32 cellular contexts compared by ENCODE assay signal in the genomic region with DNA sequence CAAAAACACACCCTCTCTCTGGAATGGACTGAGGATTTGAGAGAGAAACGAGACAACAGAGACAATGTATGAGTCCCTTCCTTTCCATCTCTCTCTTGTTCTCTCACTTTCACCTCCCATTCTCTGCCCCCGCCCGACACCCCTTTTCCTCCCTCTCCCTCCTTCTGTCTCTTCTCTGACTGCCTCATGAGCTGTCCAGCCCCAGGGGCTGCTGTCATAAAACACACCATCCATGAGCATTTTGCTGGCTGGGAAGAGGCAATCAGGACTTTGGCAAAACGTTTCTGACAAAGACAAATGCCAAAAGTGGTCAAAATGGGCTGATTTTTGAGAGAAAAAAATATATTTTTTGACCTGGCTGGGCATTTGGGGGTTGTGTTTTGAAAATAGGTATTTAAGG.
"Had no signal": no experiment of that assay in that cellular context is flagged by ENCODE, and none has a peak within 500 bp of the region (broad histone marks: within the 10 kb centered on the region; RNA-seq: fewer than 3 reads in every experiment).

No MANE protein-coding gene starts in this region.

- H3K27ac ChIP-seq: adrenal gland, body of pancreas, cardiac muscle cell, colonic mucosa, esophagus muscularis mucosa, gastroesophageal sphincter, heart right ventricle had no signal

- H3K4me3 ChIP-seq: adrenal gland, body of pancreas, cardiac muscle cell, colonic mucosa, esophagus muscularis mucosa, gastroesophageal sphincter, heart right ventricle had no signal

- H3K36me3 Mint-ChIP-seq: activated CD4-positive, alpha-beta memory T cell treated with anti-CD3 and anti-CD28 coated beads for 36 hours; activated CD8-positive, alpha-beta memory T cell treated with anti-CD3 and anti-CD28 coated beads, Interleukin-2, amount 10 ng/mL, durations not matched to agents 7 days and 5 days; activated naive CD4-positive, alpha-beta T cell treated with anti-CD3 and anti-CD28 coated beads, Interleukin-2, amount 50 U/mL, for 24 hours; activated naive CD8-positive, alpha-beta T cell treated with anti-CD3 and anti-CD28 coated beads for 36 hours had no signal

- ATAC-seq: activated CD4-positive, alpha-beta T cell treated with anti-CD3 and anti-CD28 coated beads for 36 hours; activated CD8-positive, alpha-beta memory T cell treated with anti-CD3 and anti-CD28 coated beads, Interleukin-2, amount 10 ng/mL, durations not matched to agents 7 days and 5 days; activated CD8-positive, alpha-beta T cell treated with anti-CD3 and anti-CD28 coated beads, Interleukin-2, amount 10 ng/mL, durations not matched to agents 7 days and 5 days; activated naive CD8-positive, alpha-beta T cell treated with anti-CD3 and anti-CD28 coated beads, Interleukin-2, amount 50 U/mL, for 24 hours; body of pancreas; gastroesophageal sphincter; heart right ventricle had no signal

- H3K9me3 ChIP-seq: adrenal gland, body of pancreas, colonic mucosa, esophagus muscularis mucosa, gastroesophageal sphincter, heart right ventricle had no signal

- H3K27me3 Mint-ChIP-seq: activated CD8-positive, alpha-beta memory T cell treated with anti-CD3 and anti-CD28 coated beads, Interleukin-2, amount 10 ng/mL, durations not matched to agents 7 days and 5 days had no signal

- H3K4me3 Mint-ChIP-seq: activated CD4-positive, alpha-beta memory T cell treated with anti-CD3 and anti-CD28 coated beads for 36 hours; activated CD4-positive, alpha-beta T cell treated with anti-CD3 and anti-CD28 coated beads for 36 hours; activated CD4-positive, alpha-beta T cell treated with anti-CD3 and anti-CD28 coated beads, Interleukin-2, amount 10 ng/mL, durations not matched to agents 24 days and 14 days; activated CD8-positive, alpha-beta memory T cell treated with anti-CD3 and anti-CD28 coated beads, Interleukin-2, amount 10 ng/mL, durations not matched to agents 7 days and 5 days; activated CD8-positive, alpha-beta T cell treated with anti-CD3 and anti-CD28 coated beads, Interleukin-2, amount 10 ng/mL, durations not matched to agents 7 days and 5 days; activated naive CD4-positive, alpha-beta T cell treated with anti-CD3 and anti-CD28 coated beads for 36 hours; activated naive CD4-positive, alpha-beta T cell treated with anti-CD3 and anti-CD28 coated beads, Interleukin-2, amount 50 U/mL, for 24 hours; activated naive CD8-positive, alpha-beta T cell treated with anti-CD3 and anti-CD28 coated beads for 36 hours; activated naive CD8-positive, alpha-beta T cell treated with anti-CD3 and anti-CD28 coated beads, Interleukin-2, amount 50 U/mL, for 24 hours; activated T-helper 1 cell treated with anti-CD3 and anti-CD28 coated beads, Interleukin-12 subunit alpha, Interleukin-12 subunit beta, Interleukin-2, Interleukin-4 antibody, amounts not matched to agents 30 ng/mL and 10 ng/mL and 1 ng/mL, durations not matched to agents 14 hours and 24 hours and 36 hours had no signal

- H3K27ac Mint-ChIP-seq: activated CD4-positive, alpha-beta memory T cell treated with anti-CD3 and anti-CD28 coated beads for 36 hours; activated CD4-positive, alpha-beta T cell treated with anti-CD3 and anti-CD28 coated beads for 36 hours; activated CD4-positive, alpha-beta T cell treated with anti-CD3 and anti-CD28 coated beads, Interleukin-2, amount 10 ng/mL, durations not matched to agents 24 days and 14 days; activated CD8-positive, alpha-beta memory T cell treated with anti-CD3 and anti-CD28 coated beads, Interleukin-2, amount 10 ng/mL, durations not matched to agents 7 days and 5 days; activated CD8-positive, alpha-beta T cell treated with anti-CD3 and anti-CD28 coated beads, Interleukin-2, amount 10 ng/mL, durations not matched to agents 7 days and 5 days; activated naive CD4-positive, alpha-beta T cell treated with anti-CD3 and anti-CD28 coated beads for 36 hours; activated naive CD4-positive, alpha-beta T cell treated with anti-CD3 and anti-CD28 coated beads, Interleukin-2, amount 50 U/mL, for 24 hours; activated naive CD8-positive, alpha-beta T cell treated with anti-CD3 and anti-CD28 coated beads for 36 hours; activated naive CD8-positive, alpha-beta T cell treated with anti-CD3 and anti-CD28 coated beads, Interleukin-2, amount 50 U/mL, for 24 hours; activated T-helper 1 cell treated with anti-CD3 and anti-CD28 coated beads, Interleukin-12 subunit alpha, Interleukin-12 subunit beta, Interleukin-2, Interleukin-4 antibody, amounts not matched to agents 30 ng/mL and 10 ng/mL and 1 ng/mL, durations not matched to agents 14 hours and 24 hours and 36 hours; activated T-helper 2 cell treated with anti-CD3 and anti-CD28 coated beads, Interferon-gamma antibody, Interleukin-2, Interleukin-4, amounts not matched to agents 10 μg/mL and 5 μg/mL and 100 μg/mL, durations not matched to agents 14 hours and 24 hours and 36 hours had no signal

- H3K36me3 ChIP-seq: adrenal gland, cardiac muscle cell, colonic mucosa, esophagus muscularis mucosa, gastroesophageal sphincter, heart right ventricle had no signal

- H3K27me3 ChIP-seq: body of pancreas, cardiac muscle cell, colonic mucosa had no signal

- H3K4me1 ChIP-seq: adrenal gland, body of pancreas, colonic mucosa, esophagus muscularis mucosa, gastroesophageal sphincter, heart right ventricle had no signal

- DNase-seq: activated CD4-positive, alpha-beta memory T cell treated with anti-CD3 and anti-CD28 coated beads for 36 hours; activated CD4-positive, alpha-beta T cell treated with anti-CD3 and anti-CD28 coated beads for 36 hours; activated CD4-positive, alpha-beta T cell treated with anti-CD3 and anti-CD28 coated beads, Interleukin-2, amount 10 ng/mL, durations not matched to agents 24 days and 14 days; activated CD4-positive, CD25-positive, alpha-beta regulatory T cell; activated CD4-positive, CD25-positive, alpha-beta regulatory T cell treated with anti-CD3 and anti-CD28 coated beads, Interleukin-2, amount 50 U/mL, for 72 hours; activated CD8-positive, alpha-beta memory T cell treated with anti-CD3 and anti-CD28 coated beads, Interleukin-2, amount 10 ng/mL, durations not matched to agents 7 days and 5 days; activated CD8-positive, alpha-beta memory T cell treated with anti-CD3 and anti-CD28 coated beads, Interleukin-2, amount 50 U/mL, for 4 hours; activated CD8-positive, alpha-beta T cell treated with anti-CD3 and anti-CD28 coated beads, Interleukin-2, amount 10 ng/mL, durations not matched to agents 7 days and 5 days; activated effector memory CD4-positive, alpha-beta T cell treated with anti-CD3 and anti-CD28 coated beads, Interleukin-2, amount 50 U/mL, for 16 hours; activated naive CD4-positive, alpha-beta T cell treated with anti-CD3 and anti-CD28 coated beads for 36 hours; activated naive CD8-positive, alpha-beta T cell treated with anti-CD3 and anti-CD28 coated beads for 36 hours; activated naive CD8-positive, alpha-beta T cell treated with anti-CD3 and anti-CD28 coated beads, Interleukin-2, amount 50 U/mL, for 24 hours; activated T-cell treated with anti-CD3 and anti-CD28 coated beads, Interleukin-2, amount 50 U/mL, for 1 hour; activated T-cell treated with anti-CD3 and anti-CD28 coated beads, Interleukin-2, amount 50 U/mL, for 48 hours; adrenal gland; amygdala; aorta; body of pancreas; central memory CD4-positive, alpha-beta T cell; cerebellar nuclear complex; colonic mucosa; effector CD8-positive, alpha-beta T cell; erythroblast; foreskin melanocyte; heart right ventricle; T-helper 2 cell had no signal

- H3K4me1 Mint-ChIP-seq: activated CD4-positive, alpha-beta T cell treated with anti-CD3 and anti-CD28 coated beads for 36 hours; activated CD4-positive, alpha-beta T cell treated with anti-CD3 and anti-CD28 coated beads, Interleukin-2, amount 10 ng/mL, durations not matched to agents 24 days and 14 days; activated CD8-positive, alpha-beta memory T cell treated with anti-CD3 and anti-CD28 coated beads, Interleukin-2, amount 10 ng/mL, durations not matched to agents 7 days and 5 days; activated naive CD4-positive, alpha-beta T cell treated with anti-CD3 and anti-CD28 coated beads, Interleukin-2, amount 50 U/mL, for 24 hours; activated naive CD8-positive, alpha-beta T cell treated with anti-CD3 and anti-CD28 coated beads for 36 hours; activated naive CD8-positive, alpha-beta T cell treated with anti-CD3 and anti-CD28 coated beads, Interleukin-2, amount 50 U/mL, for 24 hours had no signal

- H3K9me3 Mint-ChIP-seq: activated CD4-positive, alpha-beta memory T cell treated with anti-CD3 and anti-CD28 coated beads for 36 hours; activated CD4-positive, alpha-beta T cell treated with anti-CD3 and anti-CD28 coated beads, Interleukin-2, amount 10 ng/mL, durations not matched to agents 24 days and 14 days; activated naive CD4-positive, alpha-beta T cell treated with anti-CD3 and anti-CD28 coated beads for 36 hours; activated naive CD4-positive, alpha-beta T cell treated with anti-CD3 and anti-CD28 coated beads, Interleukin-2, amount 50 U/mL, for 24 hours; activated naive CD8-positive, alpha-beta T cell treated with anti-CD3 and anti-CD28 coated beads for 36 hours; activated naive CD8-positive, alpha-beta T cell treated with anti-CD3 and anti-CD28 coated beads, Interleukin-2, amount 50 U/mL, for 24 hours; activated T-helper 1 cell treated with anti-CD3 and anti-CD28 coated beads, Interleukin-12 subunit alpha, Interleukin-12 subunit beta, Interleukin-2, Interleukin-4 antibody, amounts not matched to agents 30 ng/mL and 10 ng/mL and 1 ng/mL, durations not matched to agents 14 hours and 24 hours and 36 hours; activated T-helper 2 cell treated with anti-CD3 and anti-CD28 coated beads, Interferon-gamma antibody, Interleukin-2, Interleukin-4, amounts not matched to agents 10 μg/mL and 5 μg/mL and 100 μg/mL, durations not matched to agents 14 hours and 24 hours and 36 hours had no signal
